Comparison of ENCODE assay signal across 8 cellular contexts in genomic region chr12:109597795-109598427, GRCh38. TPM values are rescaled to one million over a fixed set of nuclear protein-coding genes. Genes with fewer than 3 reads are reported as not detected.
DNase-seq lines count a peak whose midpoint lies in the region; ATAC-seq and TF ChIP-seq lines count a peak whose summit lies in the region.

No MANE protein-coding gene starts in this region.

- H3K36me3 ChIP-seq in colonic mucosa (no peaks in the 10 kb centered on the region), left lung (peaks cover 0 to 42% of the 10 kb centered on the region in 2 donors)

- H3K27me3 ChIP-seq in colonic mucosa (no peaks in the 10 kb centered on the region), left lung (peaks cover 0 to 6% of the 10 kb centered on the region in 2 donors)

- ATAC-seq in HG02852 (IDR thresholded peaks at IDR 0.05; ENCODE audit: unreplicated experiment) (peak; percentile 54), left lung (peak; percentile 99), GM21786 (IDR thresholded peaks at IDR 0.05; ENCODE audit: unreplicated experiment) (no peak)

- H3K4me1 ChIP-seq in colonic mucosa (no peaks in the 10 kb centered on the region), left lung (peaks cover 4 to 21% of the 10 kb centered on the region in 2 donors)

- DNase-seq in CD1c-positive myeloid dendritic cell (ENCODE audit: extremely low spot score) (peak; percentile 73), NCI-H524 treated with DMSO at 0.1 percent for 48 hours (lab: John Stamatoyannopoulos, UW) (peak; percentile 46), colonic mucosa (peak; percentile 88), left lung (peak; percentile 83 to 95)
- peak; percentile 32 to 52 for DNase-seq in activated CD4-positive, alpha-beta T cell treated with anti-CD3 and anti-CD28 coated beads, Interleukin-2, amount 50 U/mL, for 24 hours (ENCODE audit: low read depth in 1 of 2, low spot score in 1 of 2)
- peak; percentile 65 for DNase-seq in stimulated activated CD4-positive, alpha-beta T cell treated with anti-CD3 and anti-CD28 coated beads, Interleukin-4, amount 100 ng/mL, for 24 hours

- TF ChIP-seq CTCF in colonic mucosa (IDR thresholded peaks at IDR 0.05): peak; percentile 93
- peak; percentile 86 to 93 for TF ChIP-seq CTCF in left lung (IDR thresholded peaks at IDR 0.05)

- H3K4me3 ChIP-seq in colonic mucosa (no peak overlapping the region), left lung (no peak overlapping the region)

- intact Hi-C loops in colonic mucosa (cut with DNase I): loop anchor here (1.0 to 5.0 kb wide), 2 partner anchors 76 to 177 kb away; no protein-coding TSS in a partner anchor
- intact Hi-C loops in left lung (cut with DNase I): loop anchor here (2.0 to 10.0 kb wide), 2 partner anchors 177 to 179 kb away; no protein-coding TSS in a partner anchor

- H3K27ac ChIP-seq in colonic mucosa (no peak overlapping the region), left lung (no peak overlapping the region)

- no peak overlapping the region for H3K9ac ChIP-seq in colonic mucosa (ENCODE audit: low read depth in 2 of 2, low read length in 2 of 2)

- H3K9me3 ChIP-seq in colonic mucosa (no peaks in the 10 kb centered on the region), left lung (no peaks in the 10 kb centered on the region)

RNA-seq across cellular contexts. Expression of gene MVK, which starts 24.3 kb away (rescaled TPM):
- total RNA-seq in colonic mucosa (10 to 100 TPM; 29.6 to 38.9 TPM), left lung (10 to 100 TPM; 23.3 to 46.1 TPM)

RNA-seq across cellular contexts. Expression of gene MMAB, which starts 24.6 kb away (rescaled TPM):
- total RNA-seq in colonic mucosa (10 to 100 TPM; 59.1 to 76.6 TPM), left lung (10 to 100 TPM; 43.9 to 76.1 TPM)
